In the genomic region with DNA sequence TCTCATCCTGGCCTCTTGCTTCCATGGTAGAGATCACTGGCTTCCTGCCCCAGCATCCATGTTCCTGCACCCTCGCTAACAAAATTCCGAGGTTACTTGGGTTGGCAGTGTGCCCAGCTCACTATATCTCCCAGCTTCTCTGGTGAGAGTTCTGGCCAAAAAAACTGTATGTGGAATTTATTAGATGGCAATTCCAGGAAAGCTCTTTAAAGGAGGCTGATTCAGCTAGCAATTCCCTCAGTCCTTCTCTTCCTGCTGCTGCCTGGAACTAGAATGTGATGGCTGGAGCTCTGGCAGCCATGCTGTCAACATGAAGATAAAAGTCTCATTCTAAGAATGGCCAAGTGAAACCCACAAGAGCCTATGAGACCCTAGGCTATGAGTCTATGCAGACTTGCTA, we compare ENCODE assay signal across 12 cellular contexts.
A peak's percentile ranks its signal among the peaks of the same experiment; 100 is the strongest.
DNase-seq lines count a peak whose midpoint lies in the region; ATAC-seq, FAIRE-seq and TF ChIP-seq lines count a peak whose summit lies in the region.
"Had no signal": no experiment of that assay in that cellular context is flagged by ENCODE, and none has a peak within 500 bp of the region (broad histone marks: within the 10 kb centered on the region; RNA-seq: fewer than 3 reads in every experiment).

No MANE protein-coding gene starts in this region.

- no peak overlapping the region for H3K4me3 ChIP-seq in DND-41 (ENCODE audit: low read depth in 1 of 2, low read length in 2 of 2)
- H3K4me3 ChIP-seq: hepatocyte, left lung had no signal

- H3K9me3 Mint-ChIP-seq in naive thymus-derived CD8-positive, alpha-beta T cell, result peaks cover 0 to 8% (median 4%) of the 10 kb centered on the region in 9 donors

- peaks cover 79% of the 10 kb centered on the region for H3K79me2 ChIP-seq in DND-41 (ENCODE audit: insufficient read depth, low read length)
- H3K79me2 ChIP-seq: hepatocyte had no signal

- H3K4me1 ChIP-seq in DND-41 (ENCODE audit: insufficient read depth, low read length), result peaks cover 46% of the 10 kb centered on the region

- ATAC-seq in DND-41 (ENCODE audit: insufficient read depth, low read depth) (no peak), GM18502 (IDR thresholded peaks at IDR 0.05; ENCODE audit: poor library complexity, unreplicated experiment) (no peak)
- no peak for ATAC-seq in naive thymus-derived CD8-positive, alpha-beta T cell

- H3K27me3 ChIP-seq in DND-41 (ENCODE audit: insufficient read depth, low read length, poor library complexity), result no peaks in the 10 kb centered on the region
- H3K27me3 ChIP-seq: hepatocyte, left lung had no signal

- peaks cover 79% of the 10 kb centered on the region for H3K36me3 ChIP-seq in DND-41 (ENCODE audit: insufficient read depth, low read length)

- H4K20me1 ChIP-seq in DND-41 (ENCODE audit: insufficient read depth, low read length), result peaks cover 72% of the 10 kb centered on the region

- peaks cover 58 to 89% (median 86%) of the 10 kb centered on the region in 4 donors for H3K4me1 Mint-ChIP-seq in naive thymus-derived CD8-positive, alpha-beta T cell

- H2AFZ ChIP-seq in DND-41 (ENCODE audit: low read depth, low read length), result no peak overlapping the region
- H2AFZ ChIP-seq: hepatocyte had no signal

- FAIRE-seq in frontal cortex (lab: Jason Lieb, UNC), result no peak

- DNase-seq in DND-41, result no peak
- peak; percentile 16 for DNase-seq in LoVo (ENCODE audit: low spot score)
- DNase-seq in amniotic epithelial cell (ENCODE audit: low read depth), result peak; percentile 35
- DNase-seq in naive thymus-derived CD8-positive, alpha-beta T cell, result no peak
- no peak for DNase-seq in frontal cortex (ENCODE audit: low spot score in 2 of 2)
- DNase-seq in DMS53 treated with DMSO at 0.1 percent for 48 hours (lab: John Stamatoyannopoulos, UW; ENCODE audit: unreplicated experiment), result no peak
- DNase-seq: left lung, NCI-H2081 treated with DMSO at 0.1 percent for 48 hours, NCI-H82, Right ventricle myocardium superior had no signal

- no peaks in the 10 kb centered on the region for H3K9me3 ChIP-seq in DND-41 (ENCODE audit: insufficient read depth, low read length, severe bottlenecking)

- no peak overlapping the region for H3K4me2 ChIP-seq in DND-41 (ENCODE audit: insufficient read depth, low read length)
- H3K4me2 ChIP-seq: hepatocyte had no signal

- no peak for TF ChIP-seq CTCF in DND-41 (IDR thresholded peaks at IDR 0.05; ENCODE audit: borderline replicate concordance, extremely low read depth, low read length, poor library complexity, severe bottlenecking)

- H3K9ac ChIP-seq in DND-41 (ENCODE audit: low read depth, low read length), result no peak overlapping the region

- peaks cover 5 to 89% (median 21%) of the 10 kb centered on the region in 3 donors for H3K36me3 Mint-ChIP-seq in naive thymus-derived CD8-positive, alpha-beta T cell

- POLR2A ChIA-PET in naive thymus-derived CD8-positive, alpha-beta T cell (lab: Charles Lee), result interaction anchor here (0.8 to 1.3 kb wide), 3 partner anchors 11 to 132 kb away, joined by 3 to 4 read pairs (median 3); no protein-coding TSS in a partner anchor

- no peaks in the 10 kb centered on the region for H3K27me3 Mint-ChIP-seq in naive thymus-derived CD8-positive, alpha-beta T cell

- peak overlapping the region; percentile 86 for H3K27ac ChIP-seq in DND-41 (ENCODE audit: low read length)
- H3K27ac ChIP-seq: hepatocyte had no signal

- peak overlapping the region in 9 of 10 donors; percentile 28 to 92 (median 88) for H3K27ac Mint-ChIP-seq in naive thymus-derived CD8-positive, alpha-beta T cell

- H3K4me3 Mint-ChIP-seq in naive thymus-derived CD8-positive, alpha-beta T cell, result peak overlapping the region in 6 of 10 donors; percentile 24 to 68 (median 40)

Comparison
In these comparisons a context has a peak if more than half of its experiments do, and no peak if none do; other contexts are left out.
1. DNase-seq: peak in LoVo (single experiment) and amniotic epithelial cell (single experiment); none in DND-41 (single experiment), naive thymus-derived CD8-positive, alpha-beta T cell (0 of 10), frontal cortex (0 of 2) and DMS53 treated with DMSO at 0.1 percent for 48 hours (single experiment).